Comparison of ENCODE assay signal across 17 cellular contexts in the genomic region with DNA sequence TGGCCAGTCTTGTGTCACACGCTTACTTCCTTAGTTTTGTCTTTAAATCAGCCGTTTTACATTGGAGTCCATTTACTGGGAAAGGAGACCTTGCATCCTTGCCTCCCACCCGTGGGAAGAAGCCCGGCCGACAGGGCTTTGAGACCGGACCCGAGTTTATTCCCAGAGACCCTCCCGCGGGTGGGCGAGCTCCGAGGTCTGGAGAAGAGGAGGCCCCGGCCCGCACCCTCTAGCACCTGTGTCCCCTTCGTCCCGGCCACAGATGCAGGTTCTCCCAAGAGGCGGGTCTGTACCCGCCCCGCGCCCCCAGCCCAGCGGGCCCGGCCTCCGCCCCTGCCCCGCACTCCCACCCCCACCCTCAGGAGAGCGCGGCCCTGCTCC. TPM values are rescaled to one million over a fixed set of nuclear protein-coding genes. Genes with fewer than 3 reads are reported as not detected.
DNase-seq lines count a peak whose midpoint lies in the region; ATAC-seq, FAIRE-seq and TF ChIP-seq lines count a peak whose summit lies in the region.
"Had no signal": no experiment of that assay in that cellular context is flagged by ENCODE, and none has a peak within 500 bp of the region (broad histone marks: within the 10 kb centered on the region; RNA-seq: fewer than 3 reads in every experiment).

No MANE protein-coding gene starts in this region.

- in situ Hi-C loops in HAP-1 (cut with MboI; ENCODE audit: low sequenced_read_pairs) = no loop called here

- no peak for ATAC-seq in pancreas
- ATAC-seq in GM18858 (IDR thresholded peaks at IDR 0.05; ENCODE audit: unreplicated experiment) = no peak
- ATAC-seq in HG03025 (IDR thresholded peaks at IDR 0.05; ENCODE audit: low FRiP score, unreplicated experiment) = no peak

- H4K20me1 ChIP-seq in BLaER1 = peaks cover 91% of the 10 kb centered on the region

- H3K27me3 ChIP-seq in BLaER1 (peaks cover 72% of the 10 kb centered on the region), NT2/D1 (ENCODE audit: insufficient read depth, insufficient read length) (peaks cover 65% of the 10 kb centered on the region), pancreas (peaks cover 0 to 5% (median 2%) of the 10 kb centered on the region in 4 donors), HAP-1 (ENCODE audit: low read depth) (peaks cover 34% of the 10 kb centered on the region)

- H3K4me1 ChIP-seq in BLaER1 (peaks cover 26% of the 10 kb centered on the region), NT2/D1 (ENCODE audit: insufficient read depth, insufficient read length) (peaks cover 33% of the 10 kb centered on the region), pancreas (peaks cover 16 to 22% (median 17%) of the 10 kb centered on the region in 3 donors), HAP-1 (no peaks in the 10 kb centered on the region)
- H3K4me1 ChIP-seq: SJSA1 had no signal

- H3K9me3 ChIP-seq in BLaER1 (peaks cover 4% of the 10 kb centered on the region; the same call in 1 of the 2 replicates), NT2/D1 (ENCODE audit: insufficient read depth, low read length) (no peaks in the 10 kb centered on the region), pancreas (no peaks in the 10 kb centered on the region), HAP-1 (no peaks in the 10 kb centered on the region)
- H3K9me3 ChIP-seq: SJSA1, spleen had no signal

- H3K9ac ChIP-seq in BLaER1 = no peak overlapping the region
- H3K9ac ChIP-seq in NT2/D1 (ENCODE audit: insufficient read length, low read depth) = peak overlapping the region; percentile 2

- H3K4me3 ChIP-seq in BLaER1 (peak overlapping the region; percentile 58; the same call in 1 of the 2 replicates), NT2/D1 (ENCODE audit: insufficient read length, low read depth) (no peak overlapping the region), epithelial cell of proximal tubule (ENCODE audit: low read depth, low read length) (peak overlapping the region; percentile 50), pancreas (peak overlapping the region in 3 of 4 donors; percentile 14 to 47 (median 39)), HAP-1 (no peak overlapping the region)
- H3K4me3 ChIP-seq: SJSA1 had no signal

- H3K36me3 ChIP-seq in BLaER1 (peaks cover 4% of the 10 kb centered on the region; the same call in 1 of the 2 replicates), NT2/D1 (ENCODE audit: insufficient read depth, insufficient read length, low read length) (no peaks in the 10 kb centered on the region), pancreas (no peaks in the 10 kb centered on the region), HAP-1 (replicated peaks) (no peaks in the 10 kb centered on the region)
- H3K36me3 ChIP-seq: SJSA1 had no signal

- FAIRE-seq in pancreas (lab: Jason Lieb, UNC) = no peak

- intact Hi-C loops in pancreas (cut with DNase I) = no loop called here

- H3K4me2 ChIP-seq in BLaER1 = 0 out of 2 replicates have a peak overlapping the region, but pooled peaks have one; percentile 71

- H3K27ac ChIP-seq in BLaER1 = no peak overlapping the region
- H3K27ac ChIP-seq in pancreas = no peak overlapping the region
- H3K27ac ChIP-seq: SJSA1, spleen had no signal

- 11 to 19% methylated on average over 18 to 25 of the region's 25 CpGs for WGBS in pancreas, 2 donors

- DNase-seq in NT2/D1 (ENCODE audit: low read depth, low spot score) (no peak), epithelial cell of proximal tubule (ENCODE audit: low read depth) (no peak), pancreas (peak in 3 of 6 donors; percentile 42 to 81 (median 59)), HAP-1 (ENCODE audit: low spot score in 2 of 2) (no peak)
- DNase-seq in activated CD8-positive, alpha-beta memory T cell treated with anti-CD3 and anti-CD28 coated beads, Interleukin-2, amount 50 U/mL, for 48 hours = no peak
- DNase-seq: activated gamma-delta T cell; cortex of kidney; GDM1; NCI-H1417 treated with DMSO at 0.1 percent for 48 hours; NCI-H2227 treated with DMSO at 0.1 percent for 48 hours; spleen; stimulated activated naive CD4-positive, alpha-beta T cell had no signal

- TF ChIP-seq CTCF in epithelial cell of proximal tubule (conservative IDR thresholded peaks at IDR 0.05; ENCODE audit: low read depth, low read length) (no peak), pancreas (IDR thresholded peaks at IDR 0.05) (no peak)

RNA-seq across cellular contexts. Expression of a gene that starts 3.8 kb away (rescaled TPM):
- total RNA-seq in epithelial cell of proximal tubule = 0.35 and 1.3 TPM in 2 replicates
- 1 to 10 TPM in 2 of 6 donors, under 1 TPM in 4; 0.28 to 1.7 (median 0.66) TPM for total RNA-seq in pancreas
- polyA plus RNA-seq in pancreas = 1 to 10 TPM in 1 of 2 donors, under 1 TPM in 1; 0.45 to 1.6 TPM
- total RNA-seq: H4, SJSA1 had no signal

RNA-seq across cellular contexts. Expression of a gene that starts 10.1 kb away (rescaled TPM):
- total RNA-seq in epithelial cell of proximal tubule (0.87 and 5.8 TPM in 2 replicates), pancreas (10 to 100 TPM; 17.6 to 33.7 (median 20.2) TPM)
- 10 to 100 TPM; 40.7 to 56.9 TPM for polyA plus RNA-seq in pancreas

RNA-seq across cellular contexts. Expression of a gene that starts 14.4 kb away (rescaled TPM):
- total RNA-seq in epithelial cell of proximal tubule (43.6 and 52.5 TPM in 2 replicates), pancreas (10 to 100 TPM; 25.1 to 41.4 (median 31.1) TPM)
- polyA plus RNA-seq in pancreas = 10 to 100 TPM; 15.4 to 42.8 TPM

RNA-seq across cellular contexts. Expression of a gene that starts 23.6 kb away (rescaled TPM):
- total RNA-seq in epithelial cell of proximal tubule (11.1 and 16.9 TPM in 2 replicates), pancreas (10 to 100 TPM in 1 of 6 donors, 1 to 10 TPM in 5; 5.7 to 11.3 (median 7.4) TPM)
- 10 to 100 TPM in 1 of 2 donors, 1 to 10 TPM in 1; 10.0 to 11.7 TPM for polyA plus RNA-seq in pancreas

Comparison
In these comparisons a context has a peak if more than half of its experiments do, and no peak if none do; other contexts are left out.
1. H3K4me3 ChIP-seq: peak in BLaER1 (single experiment), epithelial cell of proximal tubule (single experiment) and pancreas (3 of 4); none in NT2/D1 (single experiment) and HAP-1 (single experiment).